1 cellular context compared by ENCODE assay signal in the genomic region with DNA sequence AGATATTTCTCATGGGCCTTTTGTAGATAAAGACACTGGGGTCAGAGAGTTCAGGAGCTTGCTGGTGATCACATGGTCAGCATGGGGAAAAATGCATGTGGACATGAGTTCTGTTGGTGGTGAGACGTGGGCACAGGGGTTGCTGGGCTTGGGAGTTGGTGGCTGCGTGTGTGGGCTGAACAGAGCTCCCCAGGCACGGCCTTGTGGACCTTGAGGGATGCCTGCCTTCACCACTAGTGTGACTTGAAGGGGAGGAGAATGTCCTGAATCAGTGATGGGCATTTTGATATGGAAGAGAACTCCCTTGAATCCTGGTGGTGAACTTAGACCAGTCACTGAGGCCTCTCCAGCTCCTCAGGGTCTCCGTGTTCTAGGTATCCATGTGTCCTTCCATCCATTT.
TF ChIP-seq lines count a peak whose summit lies in the region.

No MANE protein-coding gene starts in this region.

TF ChIP-seq in H1, 55 proteins besides CTCF, POLR2A, EP300 and RAD21:
- no peak for TF ChIP-seq RFX5 (IDR thresholded peaks at IDR 0.05; ENCODE audit: borderline replicate concordance, low read depth, low read length)
- TF ChIP-seq CBX5 (IDR thresholded peaks at IDR 0.05; ENCODE audit: low read depth, low read length) = no peak
- TF ChIP-seq ATF2 (IDR thresholded peaks at IDR 0.05; ENCODE audit: low read length) = no peak
- no peak for TF ChIP-seq TAF1 (IDR thresholded peaks at IDR 0.05; ENCODE audit: low read depth, low read length)
- no peak for TF ChIP-seq BRCA1 (IDR thresholded peaks at IDR 0.05; ENCODE audit: low read depth, low read length)
- TF ChIP-seq, protein P1, sequence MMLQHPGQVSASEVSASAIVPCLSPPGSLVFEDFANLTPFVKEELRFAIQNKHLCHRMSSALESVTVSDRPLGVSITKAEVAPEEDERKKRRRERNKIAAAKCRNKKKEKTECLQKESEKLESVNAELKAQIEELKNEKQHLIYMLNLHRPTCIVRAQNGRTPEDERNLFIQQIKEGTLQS (IDR thresholded peaks at IDR 0.05; ENCODE audit: insufficient read depth, low read depth, low read length) = no peak
- TF ChIP-seq SIRT6 (IDR thresholded peaks at IDR 0.05; ENCODE audit: low read length) = no peak
- TF ChIP-seq RBBP5 (IDR thresholded peaks at IDR 0.05; ENCODE audit: borderline replicate concordance, low read depth, low read length) = no peak
TF ChIP-seq in H1: peak in this region for 0.
